8 cellular contexts compared by ENCODE assay signal in the genomic region with DNA sequence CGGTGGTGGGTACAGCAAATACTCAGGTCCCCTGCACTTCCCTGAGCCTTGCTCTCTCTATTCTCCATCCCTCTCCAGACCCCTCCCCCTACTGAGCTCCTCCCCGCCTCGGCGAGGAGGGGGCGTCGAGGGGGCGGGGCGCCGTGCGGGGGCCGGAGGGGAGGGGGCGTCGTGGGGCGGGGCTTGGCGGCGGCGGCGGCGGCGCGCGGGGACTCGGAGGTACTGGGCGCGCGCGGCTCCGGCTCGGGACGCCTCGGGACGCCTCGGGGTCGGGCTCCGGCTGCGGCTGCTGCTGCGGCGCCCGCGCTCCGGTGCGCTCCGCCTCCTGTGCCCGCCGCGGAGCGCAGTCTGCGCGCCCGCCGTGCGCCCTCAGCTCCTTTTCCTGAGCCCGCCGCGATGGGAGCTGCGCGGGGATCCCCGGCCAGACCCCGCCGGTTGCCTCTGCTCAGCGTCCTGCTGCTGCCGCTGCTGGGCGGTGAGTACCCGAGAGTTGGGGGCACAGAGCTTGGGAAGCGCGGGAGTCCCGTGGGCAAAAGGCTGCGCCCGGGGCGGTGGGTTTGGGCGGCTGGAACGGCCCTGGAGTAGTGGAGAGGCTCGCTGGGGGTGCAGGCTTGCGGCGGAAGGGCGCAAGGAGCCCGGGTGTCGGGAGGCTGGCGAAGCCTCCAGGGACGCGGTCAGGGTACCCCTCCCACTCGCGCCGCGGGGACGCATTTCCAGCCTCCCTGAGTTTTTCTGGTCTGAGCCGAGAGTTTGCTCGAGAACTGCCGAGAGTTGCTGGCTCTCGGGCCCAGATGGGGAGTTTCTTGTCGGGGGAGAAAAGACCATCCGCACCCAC. TPM values are rescaled to one million over a fixed set of nuclear protein-coding genes. Genes with fewer than 3 reads are reported as not detected.
DNase-seq lines count a peak whose midpoint lies in the region; ATAC-seq and TF ChIP-seq lines count a peak whose summit lies in the region.

A gene (plus strand): TSS at position 222 of the 835 bp plus-strand sequence. CDS start 175 bp downstream, at position 397.

- ATAC-seq in lower lobe of right lung (peak; percentile 75 to 80), HG03469 (IDR thresholded peaks at IDR 0.05; ENCODE audit: unreplicated experiment) (no peak)

- H3K4me2 ChIP-seq in SU-DHL-6 (ENCODE audit: low read depth, low read length, poor library complexity, severe bottlenecking), result peak within 1 kb of the TSS; percentile 55

- intact Hi-C loops in dorsolateral prefrontal cortex (cut with DNase I) (loop anchor here in 1 of 2 donors (5.0 kb wide), 1 partner anchor 46 kb away; no protein-coding TSS in a partner anchor), lower lobe of right lung (cut with DNase I) (no loop called here)

- no peaks in the 10 kb centered on the region for H4K20me1 ChIP-seq in SU-DHL-6 (ENCODE audit: low read depth, low read length)

- H3K4me1 ChIP-seq in lower lobe of right lung (peaks cover 21% of the 10 kb centered on the region), stomach smooth muscle (ENCODE audit: control insufficient read depth, insufficient read depth, low read length) (peaks cover 18% of the 10 kb centered on the region)

- no peaks in the 10 kb centered on the region for H3K79me2 ChIP-seq in SU-DHL-6 (ENCODE audit: insufficient read depth, low read length)

- no peak within 1 kb of the TSS for H3K27ac ChIP-seq in SU-DHL-6 (ENCODE audit: low read depth, low read length)
- H3K27ac ChIP-seq in dorsolateral prefrontal cortex, result peak within 1 kb of the TSS in 11 of 59 donors; percentile 3 to 63 (median 35)
- H3K27ac ChIP-seq in lower lobe of right lung, result peak within 1 kb of the TSS; percentile 72
- H3K27ac ChIP-seq in stomach smooth muscle (ENCODE audit: low read length), result no peak within 1 kb of the TSS

- no peaks in the 10 kb centered on the region for H3K9me2 ChIP-seq in SU-DHL-6 (replicated peaks; ENCODE audit: insufficient read depth, low read length)

- H3F3A ChIP-seq in SU-DHL-6 (ENCODE audit: insufficient read depth), result no peaks in the 10 kb centered on the region

- H2AFZ ChIP-seq in SU-DHL-6 (ENCODE audit: low read depth, low read length, severe bottlenecking), result peak within 1 kb of the TSS; percentile 22

- TF ChIP-seq CTCF in SU-DHL-6 (IDR thresholded peaks at IDR 0.05; ENCODE audit: insufficient read depth, low read length, poor library complexity, severe bottlenecking) (no peak), dorsolateral prefrontal cortex (IDR thresholded peaks at IDR 0.05 in 54 of 56, conservative IDR thresholded peaks at IDR 0.05 in 2 of 56; ENCODE audit: low read depth in 1 of 56, partially characterized antibody in 56 of 56) (no peak), lower lobe of right lung (IDR thresholded peaks at IDR 0.05) (no peak)

- H3K9me3 ChIP-seq in SU-DHL-6 (ENCODE audit: insufficient read depth, low read length), result no peaks in the 10 kb centered on the region
- H3K9me3 ChIP-seq in lower lobe of right lung, result no peaks in the 10 kb centered on the region
- no peaks in the 10 kb centered on the region for H3K9me3 ChIP-seq in stomach smooth muscle (ENCODE audit: control insufficient read depth in 2 of 2, low read length in 2 of 2)

- H3K4me3 ChIP-seq in SU-DHL-6 (ENCODE audit: insufficient read depth, low read length, poor library complexity, severe bottlenecking) (peak within 1 kb of the TSS; percentile 40), dorsolateral prefrontal cortex (peak within 1 kb of the TSS; percentile 15 to 81 (median 63)), lower lobe of right lung (peak within 1 kb of the TSS; percentile 72), stomach smooth muscle (ENCODE audit: low read length in 2 of 2) (peak within 1 kb of the TSS; percentile 35 to 68)

- H3K9ac ChIP-seq in SU-DHL-6 (ENCODE audit: low read length), result peak within 1 kb of the TSS; percentile 42; the same call in 1 of the 2 replicates
- no peak within 1 kb of the TSS for H3K9ac ChIP-seq in stomach smooth muscle (ENCODE audit: low read length in 2 of 2)

- no peaks in the 10 kb centered on the region for H3K36me3 ChIP-seq in SU-DHL-6 (ENCODE audit: low read length)
- peaks cover 30% of the 10 kb centered on the region for H3K36me3 ChIP-seq in lower lobe of right lung
- H3K36me3 ChIP-seq in stomach smooth muscle (ENCODE audit: control insufficient read depth in 2 of 2, insufficient read depth in 2 of 2, low read length in 2 of 2), result peaks cover 7 to 21% of the 10 kb centered on the region in 2 donors

- peak; percentile 15 for DNase-seq in DMS153 treated with DMSO at 0.1 percent for 48 hours (lab: John Stamatoyannopoulos, UW; ENCODE audit: unreplicated experiment)
- peak; percentile 66 to 79 for DNase-seq in Kasumi-1 (lab: John Stamatoyannopoulos, UW)
- peak in 4 of 10 donors; percentile 17 to 59 (median 28) for DNase-seq in dorsolateral prefrontal cortex
- peak; percentile 63 for DNase-seq in lower lobe of right lung
- no peak for DNase-seq in NK-92 treated with Interleukin-12 subunit alpha and Interleukin-12 subunit beta, amount 100 ng/mL, for 24 hours (lab: John Stamatoyannopoulos, UW)

- H3K27me3 ChIP-seq in SU-DHL-6 (ENCODE audit: low read length), result no peaks in the 10 kb centered on the region
- peaks cover 0 to 12% (median 0%) of the 10 kb centered on the region in 45 donors for H3K27me3 ChIP-seq in dorsolateral prefrontal cortex
- H3K27me3 ChIP-seq in lower lobe of right lung (ENCODE audit: low read depth), result peaks cover 8% of the 10 kb centered on the region
- peaks cover 12 to 26% of the 10 kb centered on the region in 2 donors for H3K27me3 ChIP-seq in stomach smooth muscle (ENCODE audit: control insufficient read depth in 1 of 2, insufficient read depth in 2 of 2, low read length in 2 of 2)

RNA-seq across cellular contexts. Expression of the gene that starts here (rescaled TPM):
- total RNA-seq in dorsolateral prefrontal cortex, result 10 to 100 TPM in 100 of 120 experiments, 1 to 10 TPM in 20; 5.8 to 26.2 (median 13.0) TPM
- 81.0 TPM for total RNA-seq in lower lobe of right lung
